In genomic region chr5:1209896-1210776, GRCh38 we compare ENCODE assay signal across 20 cellular contexts. TPM values are rescaled to one million over a fixed set of nuclear protein-coding genes. Genes with fewer than 3 reads are reported as not detected.
DNase-seq lines count a peak whose midpoint lies in the region; ATAC-seq, FAIRE-seq and TF ChIP-seq lines count a peak whose summit lies in the region.
"Had no signal": no experiment of that assay in that cellular context is flagged by ENCODE, and none has a peak within 500 bp of the region (broad histone marks: within the 10 kb centered on the region; RNA-seq: fewer than 3 reads in every experiment).

No MANE protein-coding gene starts in this region.

- no peak overlapping the region for H3K27ac ChIP-seq in lower lobe of right lung

- TF ChIP-seq CTCF in epithelial cell of esophagus (IDR thresholded peaks at IDR 0.05; ENCODE audit: insufficient read depth, low read depth, low read length, missing control alignments) (no peak), lower lobe of right lung (IDR thresholded peaks at IDR 0.05) (no peak)

- FAIRE-seq in GM19239 (lab: Jason Lieb, UNC), result no peak
- FAIRE-seq: RCC 7860 had no signal

- DNase-seq in Right ventricle myocardium superior, result peak; percentile 38
- DNase-seq in left ventricle myocardium superior, result no peak
- DNase-seq in epithelial cell of esophagus (ENCODE audit: low read depth), result peak; percentile 4
- DNase-seq in lower lobe of right lung, result peak; percentile 31
- no peak for DNase-seq in GM19239 (ENCODE audit: insufficient read length, low spot score)
- DNase-seq: H9, KBM-7, NCI-H1048, NCI-H1694, NCI-H2029 treated with DMSO at 0.1 percent for 48 hours, NCI-H2171, NCI-H226, NCI-H774 had no signal

- ATAC-seq in Right ventricle myocardium superior (ENCODE audit: poor library complexity), result no peak
- ATAC-seq in left ventricle myocardium superior, result no peak
- no peak for ATAC-seq in lower lobe of right lung
- no peak for ATAC-seq in GM21619 (IDR thresholded peaks at IDR 0.05; ENCODE audit: unreplicated experiment)
- no peak for ATAC-seq in HG02623 (IDR thresholded peaks at IDR 0.05; ENCODE audit: unreplicated experiment)
- ATAC-seq: GM23338 had no signal

- H3K36me3 ChIP-seq in lower lobe of right lung, result no peaks in the 10 kb centered on the region

- H3K4me3 ChIP-seq in epithelial cell of esophagus (ENCODE audit: low read length) (no peak overlapping the region), lower lobe of right lung (no peak overlapping the region)
- H3K4me3 ChIP-seq: GM23338 had no signal

- no peaks in the 10 kb centered on the region for H3K4me1 ChIP-seq in lower lobe of right lung

- peaks cover 6% of the 10 kb centered on the region for H3K27me3 ChIP-seq in lower lobe of right lung (ENCODE audit: low read depth)

- intact Hi-C loops in Right ventricle myocardium superior (cut with DNase I), result no loop called here
- intact Hi-C loops in left ventricle myocardium superior (cut with micrococcal nuclease), result no loop called here
- intact Hi-C loops in lower lobe of right lung (cut with DNase I), result no loop called here

- no peaks in the 10 kb centered on the region for H3K9me3 ChIP-seq in lower lobe of right lung

RNA-seq across cellular contexts. Expression of gene SLC6A19, which starts 8.7 kb away (rescaled TPM):
- total RNA-seq in Right ventricle myocardium superior, result not detected
- total RNA-seq in left ventricle myocardium superior, result not detected
- not detected for total RNA-seq in lower lobe of right lung
- total RNA-seq: A172, GM23338, H9, LHCN-M2, SK-MEL-5 had no signal

RNA-seq across cellular contexts. Expression of gene SLC6A18, which starts 15.0 kb away (rescaled TPM):
- total RNA-seq in Right ventricle myocardium superior (not detected), left ventricle myocardium superior (not detected), lower lobe of right lung (not detected)
- total RNA-seq: A172, GM23338, H9, LHCN-M2, SK-MEL-5 had no signal

Comparison
In these comparisons a context has a peak if more than half of its experiments do, and no peak if none do; other contexts are left out.
1. DNase-seq: peak in Right ventricle myocardium superior (single experiment), epithelial cell of esophagus (single experiment) and lower lobe of right lung (single experiment); none in left ventricle myocardium superior (single experiment) and GM19239 (single experiment).